Comparison of ENCODE assay signal across 1 cellular context in genomic region chr3:58305882-58306661, GRCh38.
TF ChIP-seq lines count a peak whose summit lies in the region.

Gene HTD2, plus strand, starts transcription at chr3:58306520. Its CDS starts 11,094 bp downstream, at chr3:58317614.
Gene RPP14, plus strand, starts transcription at chr3:58306245. Its CDS starts 4,085 bp downstream, at chr3:58310330.

TF ChIP-seq in HEK293, 187 proteins besides CTCF, POLR2A, EP300 and RAD21 (continued from another document and continues in another):
- TF ChIP-seq ZBTB26 (tag by site-specific recombination; optimal IDR thresholded peaks at IDR 0.05) (peak; percentile 49), ZNF248 (tag by site-specific recombination; IDR thresholded peaks at IDR 0.05) (no peak), ZNF239 (tag by site-specific recombination; IDR thresholded peaks at IDR 0.05) (no peak), ZNF629 (tag by site-specific recombination; IDR thresholded peaks at IDR 0.05) (peak; percentile 98), ZIC2 (tag by site-specific recombination; IDR thresholded peaks at IDR 0.05) (peak; percentile 23; the same call in 1 of the 2 replicates), PRDM1 (tag by site-specific recombination; IDR thresholded peaks at IDR 0.05) (no peak), ZNF501 (tag by site-specific recombination; IDR thresholded peaks at IDR 0.05) (peak; percentile 81), ZBTB20 (tag by site-specific recombination; IDR thresholded peaks at IDR 0.05) (peak; percentile 11; the same call in 1 of the 2 replicates), ZNF138 (tag by site-specific recombination; IDR thresholded peaks at IDR 0.05; ENCODE audit: borderline replicate concordance) (no peak), HOXD13 (CRISPR knock-in tag; IDR thresholded peaks at IDR 0.05; ENCODE audit: borderline replicate concordance) (no peak), ZNF155 (tag by site-specific recombination; IDR thresholded peaks at IDR 0.05) (no peak), ZNF274 (IDR thresholded peaks at IDR 0.05; ENCODE audit: low read length) (no peak), ZNF274 (tag by site-specific recombination; IDR thresholded peaks at IDR 0.05; ENCODE audit: borderline replicate concordance) (no peak), TRIM28 (IDR thresholded peaks at IDR 0.05; ENCODE audit: borderline replicate concordance, low read length) (no peak), ZNF174 (tag by site-specific recombination; IDR thresholded peaks at IDR 0.05) (no peak), ZNF571 (tag by site-specific recombination; IDR thresholded peaks at IDR 0.05) (no peak), OVOL3 (tag by site-specific recombination; IDR thresholded peaks at IDR 0.05) (no peak), ZNF121 (tag by site-specific recombination; IDR thresholded peaks at IDR 0.05) (no peak), ZNF302 (tag by site-specific recombination; IDR thresholded peaks at IDR 0.05; ENCODE audit: low read depth) (no peak), YY1 (tag by site-specific recombination; IDR thresholded peaks at IDR 0.05) (no peak), ZNF350 (tag by site-specific recombination; IDR thresholded peaks at IDR 0.05) (no peak), ZEB2 (tag by site-specific recombination; IDR thresholded peaks at IDR 0.05) (peak; percentile 65), ZNF19 (tag by site-specific recombination; IDR thresholded peaks at IDR 0.05; ENCODE audit: low read depth) (no peak), ZFP41 (tag by site-specific recombination; IDR thresholded peaks at IDR 0.05; ENCODE audit: borderline replicate concordance) (no peak), ZNF354C (tag by site-specific recombination; IDR thresholded peaks at IDR 0.05; ENCODE audit: borderline replicate concordance, low read depth) (no peak), ZNF416 (tag by site-specific recombination; IDR thresholded peaks at IDR 0.05) (no peak), BCL11B (tag by site-specific recombination; IDR thresholded peaks at IDR 0.05; ENCODE audit: low read depth) (no peak), ZBTB7A (tag by site-specific recombination; IDR thresholded peaks at IDR 0.05; ENCODE audit: low read depth) (no peak), ZNF645 (tag by site-specific recombination; IDR thresholded peaks at IDR 0.05) (no peak), GLIS1 (tag by site-specific recombination; IDR thresholded peaks at IDR 0.05) (peak; percentile 43), ZNF366 (tag by site-specific recombination; conservative IDR thresholded peaks at IDR 0.05) (peak; percentile 44; the same call in 1 of the 2 replicates), BCL11A (tag by site-specific recombination; IDR thresholded peaks at IDR 0.05; ENCODE audit: low read depth) (no peak), GLI4 (tag by site-specific recombination; IDR thresholded peaks at IDR 0.05) (no peak), ZNF223 (tag by site-specific recombination; IDR thresholded peaks at IDR 0.05) (no peak), ZNF311 (tag by site-specific recombination; IDR thresholded peaks at IDR 0.05; ENCODE audit: borderline replicate concordance) (no peak), ZBTB48 (tag by site-specific recombination; IDR thresholded peaks at IDR 0.05) (no peak), KLF8 (tag by site-specific recombination; IDR thresholded peaks at IDR 0.05) (peak; percentile 91), ZBTB17 (tag by site-specific recombination; IDR thresholded peaks at IDR 0.05) (peak; percentile 89), SETDB1 (IDR thresholded peaks at IDR 0.05; ENCODE audit: insufficient read length, low read length) (no peak), ZNF10 (tag by site-specific recombination; IDR thresholded peaks at IDR 0.05) (peak; percentile 61; the same call in 1 of the 2 replicates), ZNF112 (tag by site-specific recombination; IDR thresholded peaks at IDR 0.05) (no peak), ZFHX2 (tag by site-specific recombination; conservative IDR thresholded peaks at IDR 0.05) (peak; percentile 43), ZNF549 (tag by site-specific recombination; IDR thresholded peaks at IDR 0.05) (no peak), YY2 (tag by site-specific recombination; IDR thresholded peaks at IDR 0.05) (no peak), ZSCAN18 (tag by site-specific recombination; IDR thresholded peaks at IDR 0.05) (no peak), ZNF623 (tag by site-specific recombination; IDR thresholded peaks at IDR 0.05) (no peak), ZNF660 (tag by site-specific recombination; IDR thresholded peaks at IDR 0.05) (peak; percentile 90; the same call in 1 of the 2 replicates), ZSCAN30 (tag by site-specific recombination; IDR thresholded peaks at IDR 0.05) (peak; percentile 69; the same call in 1 of the 2 replicates), ZNF544 (tag by site-specific recombination; IDR thresholded peaks at IDR 0.05) (no peak), WT1 (tag by site-specific recombination; IDR thresholded peaks at IDR 0.05) (no peak), KLF9 (tag by site-specific recombination; IDR thresholded peaks at IDR 0.05; ENCODE audit: low read depth) (peak; percentile 25; the same call in 1 of the 2 replicates), ZNF561 (tag by site-specific recombination; IDR thresholded peaks at IDR 0.05; ENCODE audit: borderline replicate concordance) (peak; percentile 46; the same call in 1 of the 2 replicates), ZNF777 (tag by site-specific recombination; IDR thresholded peaks at IDR 0.05; ENCODE audit: borderline replicate concordance) (peak; percentile 94), ZNF704 (tag by site-specific recombination; IDR thresholded peaks at IDR 0.05) (no peak), GFI1B (tag by site-specific recombination; IDR thresholded peaks at IDR 0.05) (no peak), ZSCAN5A (tag by site-specific recombination; IDR thresholded peaks at IDR 0.05) (no peak; the same call in 1 of the 2 replicates), SCRT2 (tag by site-specific recombination; IDR thresholded peaks at IDR 0.05) (no peak), ZNF48 (tag by site-specific recombination; IDR thresholded peaks at IDR 0.05) (no peak), PATZ1 (tag by site-specific recombination; IDR thresholded peaks at IDR 0.05) (no peak), ZNF626 (tag by site-specific recombination; IDR thresholded peaks at IDR 0.05) (no peak)
- TF ChIP-seq, protein P1, sequence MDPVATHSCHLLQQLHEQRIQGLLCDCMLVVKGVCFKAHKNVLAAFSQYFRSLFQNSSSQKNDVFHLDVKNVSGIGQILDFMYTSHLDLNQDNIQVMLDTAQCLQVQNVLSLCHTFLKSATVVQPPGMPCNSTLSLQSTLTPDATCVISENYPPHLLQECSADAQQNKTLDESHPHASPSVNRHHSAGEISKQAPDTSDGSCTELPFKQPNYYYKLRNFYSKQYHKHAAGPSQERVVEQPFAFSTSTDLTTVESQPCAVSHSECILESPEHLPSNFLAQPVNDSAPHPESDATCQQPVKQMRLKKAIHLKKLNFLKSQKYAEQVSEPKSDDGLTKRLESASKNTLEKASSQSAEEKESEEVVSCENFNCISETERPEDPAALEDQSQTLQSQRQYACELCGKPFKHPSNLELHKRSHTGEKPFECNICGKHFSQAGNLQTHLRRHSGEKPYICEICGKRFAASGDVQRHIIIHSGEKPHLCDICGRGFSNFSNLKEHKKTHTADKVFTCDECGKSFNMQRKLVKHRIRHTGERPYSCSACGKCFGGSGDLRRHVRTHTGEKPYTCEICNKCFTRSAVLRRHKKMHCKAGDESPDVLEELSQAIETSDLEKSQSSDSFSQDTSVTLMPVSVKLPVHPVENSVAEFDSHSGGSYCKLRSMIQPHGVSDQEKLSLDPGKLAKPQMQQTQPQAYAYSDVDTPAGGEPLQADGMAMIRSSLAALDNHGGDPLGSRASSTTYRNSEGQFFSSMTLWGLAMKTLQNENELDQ (tag by site-specific recombination; IDR thresholded peaks at IDR 0.05; ENCODE audit: low read depth), result no peak
- TF ChIP-seq, protein P2, sequence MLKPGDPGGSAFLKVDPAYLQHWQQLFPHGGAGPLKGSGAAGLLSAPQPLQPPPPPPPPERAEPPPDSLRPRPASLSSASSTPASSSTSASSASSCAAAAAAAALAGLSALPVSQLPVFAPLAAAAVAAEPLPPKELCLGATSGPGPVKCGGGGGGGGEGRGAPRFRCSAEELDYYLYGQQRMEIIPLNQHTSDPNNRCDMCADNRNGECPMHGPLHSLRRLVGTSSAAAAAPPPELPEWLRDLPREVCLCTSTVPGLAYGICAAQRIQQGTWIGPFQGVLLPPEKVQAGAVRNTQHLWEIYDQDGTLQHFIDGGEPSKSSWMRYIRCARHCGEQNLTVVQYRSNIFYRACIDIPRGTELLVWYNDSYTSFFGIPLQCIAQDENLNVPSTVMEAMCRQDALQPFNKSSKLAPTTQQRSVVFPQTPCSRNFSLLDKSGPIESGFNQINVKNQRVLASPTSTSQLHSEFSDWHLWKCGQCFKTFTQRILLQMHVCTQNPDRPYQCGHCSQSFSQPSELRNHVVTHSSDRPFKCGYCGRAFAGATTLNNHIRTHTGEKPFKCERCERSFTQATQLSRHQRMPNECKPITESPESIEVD (tag by site-specific recombination; IDR thresholded peaks at IDR 0.05), result no peak
- TF ChIP-seq, protein P3, sequence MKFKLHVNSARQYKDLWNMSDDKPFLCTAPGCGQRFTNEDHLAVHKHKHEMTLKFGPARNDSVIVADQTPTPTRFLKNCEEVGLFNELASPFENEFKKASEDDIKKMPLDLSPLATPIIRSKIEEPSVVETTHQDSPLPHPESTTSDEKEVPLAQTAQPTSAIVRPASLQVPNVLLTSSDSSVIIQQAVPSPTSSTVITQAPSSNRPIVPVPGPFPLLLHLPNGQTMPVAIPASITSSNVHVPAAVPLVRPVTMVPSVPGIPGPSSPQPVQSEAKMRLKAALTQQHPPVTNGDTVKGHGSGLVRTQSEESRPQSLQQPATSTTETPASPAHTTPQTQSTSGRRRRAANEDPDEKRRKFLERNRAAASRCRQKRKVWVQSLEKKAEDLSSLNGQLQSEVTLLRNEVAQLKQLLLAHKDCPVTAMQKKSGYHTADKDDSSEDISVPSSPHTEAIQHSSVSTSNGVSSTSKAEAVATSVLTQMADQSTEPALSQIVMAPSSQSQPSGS (tag by site-specific recombination; IDR thresholded peaks at IDR 0.05; ENCODE audit: low read depth), result peak; percentile 99
